8 cellular contexts compared by ENCODE assay signal in genomic region chr5:116572375-116573278, GRCh38. TPM values are rescaled to one million over a fixed set of nuclear protein-coding genes. Genes with fewer than 3 reads are reported as not detected.
A peak's percentile ranks its signal among the peaks of the same experiment; 100 is the strongest.
DNase-seq lines count a peak whose midpoint lies in the region; ATAC-seq, FAIRE-seq and TF ChIP-seq lines count a peak whose summit lies in the region.

No MANE protein-coding gene starts in this region.

- peak overlapping the region; percentile 6 for H2AFZ ChIP-seq in endothelial cell of umbilical vein (ENCODE audit: low read depth, low read length)

- no peaks in the 10 kb centered on the region for H3K9me3 Mint-ChIP-seq in activated CD4-positive, alpha-beta memory T cell treated with anti-CD3 and anti-CD28 coated beads for 36 hours

- peaks cover 17% of the 10 kb centered on the region for H3K4me1 ChIP-seq in endothelial cell of umbilical vein (ENCODE audit: control insufficient read depth, extremely low read depth, insufficient read depth, low read length)
- no peaks in the 10 kb centered on the region for H3K4me1 ChIP-seq in mucosa of descending colon (ENCODE audit: low read depth)

- TF ChIP-seq CTCF in endothelial cell of umbilical vein (IDR thresholded peaks at IDR 0.05; ENCODE audit: extremely low read depth in 1 of 2, insufficient read depth in 1 of 2, low read depth in 1 of 2, low read length in 2 of 2) (no peak), mucosa of descending colon (IDR thresholded peaks at IDR 0.05) (no peak), GM13977 (IDR thresholded peaks at IDR 0.05; ENCODE audit: extremely low read depth, insufficient read depth, missing control alignments) (no peak)

- peak overlapping the region in 2 of 3 experiments; percentile 11 to 53 for H3K4me3 ChIP-seq in endothelial cell of umbilical vein (replicated peaks in 1 of 3; ENCODE audit: insufficient read depth in 1 of 3, low read depth in 1 of 3, low read length in 3 of 3)
- peak overlapping the region; percentile 59 for H3K4me3 ChIP-seq in mucosa of descending colon

- peak; percentile 61 for DNase-seq in DMS 273 treated with DMSO at 0.1 percent for 48 hours (lab: John Stamatoyannopoulos, UW)
- DNase-seq in NCI-H2227 treated with DMSO at 0.1 percent for 48 hours (lab: John Stamatoyannopoulos, UW) = peak; percentile 22
- DNase-seq in endothelial cell of umbilical vein (ENCODE audit: low read depth, low spot score) = peak; percentile 25
- DNase-seq in mucosa of descending colon = peak; percentile 61 to 71 (median 62)
- peak; percentile 51 for DNase-seq in ureter (ENCODE audit: low spot score)
- DNase-seq in GM13977 (ENCODE audit: low spot score) = no peak
- no peak for DNase-seq in activated CD4-positive, alpha-beta memory T cell treated with anti-CD3 and anti-CD28 coated beads for 36 hours

- in situ Hi-C loops in GM13977 (cut with MboI; ENCODE audit: low pct_unique_long_range_greater_than_20kb, low sequenced_read_pairs, unreplicated experiment) = loop anchor here (10.0 to 25.0 kb wide), 2 partner anchors 372 to 435 kb away; no protein-coding TSS in a partner anchor

- no peaks in the 10 kb centered on the region for H3K36me3 ChIP-seq in endothelial cell of umbilical vein (ENCODE audit: control insufficient read depth in 2 of 2, extremely low read depth in 1 of 2, insufficient read depth in 2 of 2, low read length in 2 of 2)
- no peaks in the 10 kb centered on the region for H3K36me3 ChIP-seq in mucosa of descending colon (ENCODE audit: low read depth)

- no peaks in the 10 kb centered on the region for H4K20me1 ChIP-seq in endothelial cell of umbilical vein (replicated peaks; ENCODE audit: control insufficient read depth, extremely low read depth, insufficient read depth, low read length)

- FAIRE-seq in endothelial cell of umbilical vein (lab: Jason Lieb, UNC) = peak; percentile 31

- H3K27me3 ChIP-seq in endothelial cell of umbilical vein (ENCODE audit: control insufficient read depth in 2 of 2, insufficient read depth in 2 of 2, low read length in 2 of 2) = peaks cover 44 to 71% of the 10 kb centered on the region in 2 experiments

- no TSS peak for BruUV-seq in endothelial cell of umbilical vein (replicated peaks; lab: Mats Ljungman, UMichigan)

- H3K27ac Mint-ChIP-seq in activated CD4-positive, alpha-beta memory T cell treated with anti-CD3 and anti-CD28 coated beads for 36 hours = no peak overlapping the region

- CTCF ChIA-PET in endothelial cell of umbilical vein (lab: Charles Lee) = interaction anchor here (2.8 kb wide), 1 partner anchor 12 kb away, joined by 7 read pairs; no protein-coding TSS in a partner anchor
- CTCF ChIA-PET in activated CD4-positive, alpha-beta memory T cell treated with anti-CD3 and anti-CD28 coated beads for 36 hours (lab: Charles Lee) = interaction anchor here (0.6 to 1.9 kb wide), 2 partner anchors 17 to 436 kb away, joined by 3 to 4 read pairs; no protein-coding TSS in a partner anchor

- no peaks in the 10 kb centered on the region for H3K79me2 ChIP-seq in endothelial cell of umbilical vein (ENCODE audit: control insufficient read depth, insufficient read depth, low read length)

- intact Hi-C loops in endothelial cell of umbilical vein (cut with micrococcal nuclease) = loop anchor here (10.0 kb wide), 1 partner anchor 882 kb away; no protein-coding TSS in a partner anchor
- intact Hi-C loops in mucosa of descending colon (cut with DNase I, micrococcal nuclease) = loop anchor here in 1 of 2 donors (10.0 kb wide), 1 partner anchor 438 kb away; no protein-coding TSS in a partner anchor
- intact Hi-C loops in activated CD4-positive, alpha-beta memory T cell treated with anti-CD3 and anti-CD28 coated beads for 36 hours (cut with micrococcal nuclease) = loop anchor here (10.0 kb wide), 1 partner anchor 182 kb away; no protein-coding TSS in a partner anchor

- H3K4me2 ChIP-seq in endothelial cell of umbilical vein (ENCODE audit: insufficient read depth, low read length) = peak overlapping the region; percentile 60

- POLR2A ChIA-PET in endothelial cell of umbilical vein (lab: Charles Lee) = no interaction called here
- POLR2A ChIA-PET in activated CD4-positive, alpha-beta memory T cell treated with anti-CD3 and anti-CD28 coated beads for 36 hours (lab: Charles Lee) = no interaction called here

- ATAC-seq in mucosa of descending colon (peak; percentile 33), GM18873 (IDR thresholded peaks at IDR 0.05; ENCODE audit: low FRiP score, unreplicated experiment) (no peak)

- H3K9me1 ChIP-seq in endothelial cell of umbilical vein (replicated peaks; ENCODE audit: control insufficient read depth, extremely low read depth, insufficient read depth, low read length) = no peaks in the 10 kb centered on the region

- H3K9me3 ChIP-seq in endothelial cell of umbilical vein (replicated peaks; ENCODE audit: control insufficient read depth, insufficient read depth, low read length) = no peaks in the 10 kb centered on the region
- H3K9me3 ChIP-seq in mucosa of descending colon = no peaks in the 10 kb centered on the region

- no peak overlapping the region for H3K9ac ChIP-seq in endothelial cell of umbilical vein (replicated peaks; ENCODE audit: extremely low read depth, insufficient read depth, low read length)

- no peaks in the 10 kb centered on the region for H3K36me3 Mint-ChIP-seq in activated CD4-positive, alpha-beta memory T cell treated with anti-CD3 and anti-CD28 coated beads for 36 hours

- peaks cover 25% of the 10 kb centered on the region for H3K4me1 Mint-ChIP-seq in activated CD4-positive, alpha-beta memory T cell treated with anti-CD3 and anti-CD28 coated beads for 36 hours (ENCODE audit: low read depth)

- no peak overlapping the region for H3K4me3 Mint-ChIP-seq in activated CD4-positive, alpha-beta memory T cell treated with anti-CD3 and anti-CD28 coated beads for 36 hours

- TF ChIP-seq POLR2A in endothelial cell of umbilical vein (IDR thresholded peaks at IDR 0.05; ENCODE audit: low read depth, low read length) = no peak

- peaks cover 71% of the 10 kb centered on the region for H3K27me3 Mint-ChIP-seq in activated CD4-positive, alpha-beta memory T cell treated with anti-CD3 and anti-CD28 coated beads for 36 hours

- H3K27ac ChIP-seq in endothelial cell of umbilical vein (ENCODE audit: insufficient read depth, low read depth, low read length) = no peak overlapping the region

- dilution Hi-C loops in endothelial cell of umbilical vein (cut with MboI; ENCODE audit: extremely low pct_ligation_motif_present, low sequenced_read_pairs) = no loop called here

TF ChIP-seq in endothelial cell of umbilical vein, 7 proteins besides CTCF, POLR2A, EP300 and RAD21:
- no peak for TF ChIP-seq GATA2 (IDR thresholded peaks at IDR 0.05; ENCODE audit: insufficient read depth, insufficient read length, low read depth, low read length)
- TF ChIP-seq POLR2AphosphoS5 (IDR thresholded peaks at IDR 0.05; ENCODE audit: insufficient read depth, low read depth, low read length) = no peak
- peak; percentile 95 for TF ChIP-seq EZH2 (IDR thresholded peaks at IDR 0.05; ENCODE audit: borderline replicate concordance, low read depth, low read length, severe bottlenecking)
- TF ChIP-seq JUN (IDR thresholded peaks at IDR 0.05; ENCODE audit: borderline replicate concordance, insufficient read depth, insufficient read length, low read depth) = no peak
- no peak for TF ChIP-seq FOS (IDR thresholded peaks at IDR 0.05; ENCODE audit: borderline replicate concordance, insufficient read depth, low read length)

RNA-seq across cellular contexts. Expression of gene SEMA6A, which starts 2.0 kb away (rescaled TPM):
- total RNA-seq in endothelial cell of umbilical vein = 1.4 and 1.5 TPM in 2 replicates
- polyA plus RNA-seq in endothelial cell of umbilical vein = 0.43 TPM in 2 replicates
- 0.25 and 0.32 TPM in 2 replicates for polyA plus RNA-seq in endothelial cell of umbilical vein (2011; cell fraction: cytosol; rRNA removed)
- 1.5 and 1.8 TPM in 2 replicates for polyA plus RNA-seq in endothelial cell of umbilical vein (2011; cell fraction: nucleus; rRNA removed)
- 1.4 and 2.0 TPM in 2 replicates for polyA plus RNA-seq in endothelial cell of umbilical vein (2012)
- 2.3 and 2.6 TPM in 2 replicates for polyA minus RNA-seq in endothelial cell of umbilical vein
- not detected for polyA minus RNA-seq in endothelial cell of umbilical vein (2011; cell fraction: cytosol; rRNA and poly(A)+ RNA removed)
- polyA minus RNA-seq in endothelial cell of umbilical vein (2011; cell fraction: nucleus; rRNA and poly(A)+ RNA removed) = 2.3 and 3.2 TPM in 2 replicates
- total RNA-seq in mucosa of descending colon = 100 to 1,000 TPM in 2 of 3 donors, 10 to 100 TPM in 1; 90.0 to 137 (median 106) TPM
- 37.8 TPM for total RNA-seq in ureter
- not detected for total RNA-seq in activated CD4-positive, alpha-beta memory T cell treated with anti-CD3 and anti-CD28 coated beads for 36 hours

Comparison
In these comparisons a context has a peak if more than half of its experiments do, and no peak if none do; other contexts are left out.
1. DNase-seq: peak in DMS 273 treated with DMSO at 0.1 percent for 48 hours (single experiment), NCI-H2227 treated with DMSO at 0.1 percent for 48 hours (single experiment), endothelial cell of umbilical vein (single experiment), mucosa of descending colon (3 of 3) and ureter (single experiment); none in GM13977 (single experiment) and activated CD4-positive, alpha-beta memory T cell treated with anti-CD3 and anti-CD28 coated beads for 36 hours (single experiment).
2. RNA of gene SEMA6A, which starts 2.0 kb away (total RNA-seq): 90.0 to 137 TPM in mucosa of descending colon and 37.8 TPM in ureter (single experiment); 1.4 to 1.5 TPM in endothelial cell of umbilical vein and not detected in activated CD4-positive, alpha-beta memory T cell treated with anti-CD3 and anti-CD28 coated beads for 36 hours; every median in the first group is over 10 times any median in the second.